ENCODE assay signal across 11 cellular contexts in the genomic region with DNA sequence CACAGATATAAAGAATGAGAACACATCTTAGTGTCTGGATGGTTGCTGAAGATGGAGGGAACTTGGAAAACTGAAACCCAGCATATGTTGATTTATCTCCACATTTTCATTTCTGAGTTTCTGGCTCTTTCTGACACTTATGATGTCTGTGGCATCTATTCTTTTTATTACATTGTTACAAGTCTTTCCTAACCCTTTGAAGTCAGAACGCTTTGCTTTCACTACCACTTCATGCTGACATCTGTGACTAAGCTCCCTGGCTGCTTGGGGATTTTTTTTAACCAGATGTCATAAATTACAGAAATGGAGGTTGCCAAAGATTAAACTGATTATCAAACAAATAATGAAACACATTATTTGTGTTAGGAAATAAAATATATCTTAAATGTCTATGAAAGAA.
DNase-seq lines count a peak whose midpoint lies in the region; ATAC-seq and TF ChIP-seq lines count a peak whose summit lies in the region.
"Had no signal": no experiment of that assay in that cellular context is flagged by ENCODE, and none has a peak within 500 bp of the region (broad histone marks: within the 10 kb centered on the region; RNA-seq: fewer than 3 reads in every experiment).

No MANE protein-coding gene starts in this region.

- H2AFZ ChIP-seq in GM23248 = no peak overlapping the region

- H3K36me3 Mint-ChIP-seq in activated CD8-positive, alpha-beta T cell treated with anti-CD3 and anti-CD28 coated beads for 36 hours (ENCODE audit: low read depth) = no peaks in the 10 kb centered on the region

- H3K27ac Mint-ChIP-seq in activated CD8-positive, alpha-beta T cell treated with anti-CD3 and anti-CD28 coated beads for 36 hours = no peak overlapping the region

- intact Hi-C loops in activated CD8-positive, alpha-beta T cell treated with anti-CD3 and anti-CD28 coated beads for 36 hours (cut with micrococcal nuclease) = no loop called here

- H4K20me1 ChIP-seq in GM23248 (ENCODE audit: insufficient read depth) = no peaks in the 10 kb centered on the region

- peaks cover 97% of the 10 kb centered on the region for H3K79me2 ChIP-seq in GM23248 (ENCODE audit: insufficient read depth)

- H3K4me1 ChIP-seq in GM23248 (ENCODE audit: insufficient read depth) = peaks cover 79% of the 10 kb centered on the region

- H3K9me3 Mint-ChIP-seq in activated CD8-positive, alpha-beta T cell treated with anti-CD3 and anti-CD28 coated beads for 36 hours = no peaks in the 10 kb centered on the region

- in situ Hi-C loops in GM23248 (cut with MboI) = no loop called here

- no peak overlapping the region for H3K4me3 Mint-ChIP-seq in activated CD8-positive, alpha-beta T cell treated with anti-CD3 and anti-CD28 coated beads for 36 hours

- H3K9me2 ChIP-seq in GM23248 (ENCODE audit: insufficient read depth) = no peaks in the 10 kb centered on the region

- no peaks in the 10 kb centered on the region for H3K27me3 ChIP-seq in GM23248 (replicated peaks; ENCODE audit: insufficient read depth)

- CTCF ChIA-PET in activated CD8-positive, alpha-beta T cell treated with anti-CD3 and anti-CD28 coated beads for 36 hours (lab: Charles Lee) = no interaction called here

- H3F3A ChIP-seq in GM23248 (ENCODE audit: insufficient read depth) = peaks cover 73% of the 10 kb centered on the region

- WGBS in GM23248 (ENCODE audit: low coverage in 1 of 2, low lambda C conversion rate in 2 of 2, missing lambda C conversion rate in 2 of 2), 2 experiments = 0% methylated on average over 1 of the region's 1 CpG

- H3K27me3 Mint-ChIP-seq in activated CD8-positive, alpha-beta T cell treated with anti-CD3 and anti-CD28 coated beads for 36 hours = peaks cover 1% of the 10 kb centered on the region

- peak; percentile 72 for DNase-seq in Daoy (ENCODE audit: low read depth)
- peak; percentile 90 for DNase-seq in GM23248
- DNase-seq in MV-4-11 (lab: John Stamatoyannopoulos, UW) = peak; percentile 90
- DNase-seq in fibroblast of pulmonary artery (ENCODE audit: low read depth) = peak; percentile 88
- no peak for DNase-seq in stimulated activated CD4-positive, alpha-beta T cell treated with anti-CD3 and anti-CD28 coated beads, Interleukin-1b, Interleukin-23, amount 100 ng/mL, for 48 hours
- no peak for DNase-seq in NCI-H146 (lab: John Stamatoyannopoulos, UW)
- no peak for DNase-seq in activated CD8-positive, alpha-beta T cell treated with anti-CD3 and anti-CD28 coated beads for 36 hours
- no peak for DNase-seq in NK-92 (lab: John Stamatoyannopoulos, UW; ENCODE audit: unreplicated experiment)
- DNase-seq: erythroblast, KBM-7 had no signal

- H3K4me3 ChIP-seq in GM23248 = peak overlapping the region; percentile 36; the same call in 1 of the 2 replicates
- no peak overlapping the region for H3K4me3 ChIP-seq in fibroblast of pulmonary artery (replicated peaks; ENCODE audit: low read depth, low read length)

- peak overlapping the region; percentile 61 for H3K27ac ChIP-seq in GM23248
- H3K27ac ChIP-seq: VCaP had no signal

- no peak for TF ChIP-seq CTCF in fibroblast of pulmonary artery (IDR thresholded peaks at IDR 0.05; ENCODE audit: low read length, missing control alignments)
- TF ChIP-seq CTCF in activated CD8-positive, alpha-beta T cell treated with anti-CD3 and anti-CD28 coated beads for 36 hours (IDR thresholded peaks at IDR 0.05) = no peak

- ATAC-seq in activated CD8-positive, alpha-beta T cell treated with anti-CD3 and anti-CD28 coated beads for 36 hours = no peak

- H3K4me1 Mint-ChIP-seq in activated CD8-positive, alpha-beta T cell treated with anti-CD3 and anti-CD28 coated beads for 36 hours (ENCODE audit: low read depth) = no peaks in the 10 kb centered on the region

- POLR2A ChIA-PET in activated CD8-positive, alpha-beta T cell treated with anti-CD3 and anti-CD28 coated beads for 36 hours (lab: Charles Lee) = no interaction called here

- H3K9me3 ChIP-seq in GM23248 (ENCODE audit: low read depth) = no peaks in the 10 kb centered on the region

- H3K36me3 ChIP-seq in GM23248 (ENCODE audit: low read depth) = peaks cover 3% of the 10 kb centered on the region

- peak overlapping the region; percentile 65 for H3K4me2 ChIP-seq in GM23248 (ENCODE audit: unreplicated experiment)

- H3K9ac ChIP-seq in GM23248 = peak overlapping the region; percentile 34

Comparison
In these comparisons a context has a peak if more than half of its experiments do, and no peak if none do; other contexts are left out.
1. DNase-seq: peak in Daoy (single experiment), GM23248 (single experiment), MV-4-11 (single experiment) and fibroblast of pulmonary artery (single experiment); none in stimulated activated CD4-positive, alpha-beta T cell treated with anti-CD3 and anti-CD28 coated beads, Interleukin-1b, Interleukin-23, amount 100 ng/mL, for 48 hours (single experiment), NCI-H146 (single experiment), activated CD8-positive, alpha-beta T cell treated with anti-CD3 and anti-CD28 coated beads for 36 hours (single experiment) and NK-92 (single experiment).